Comparison of ENCODE assay signal across 16 cellular contexts in genomic region chr2:23411752-23412431, GRCh38. TPM values are rescaled to one million over a fixed set of nuclear protein-coding genes. Genes with fewer than 3 reads are reported as not detected.
DNase-seq lines count a peak whose midpoint lies in the region; ATAC-seq and TF ChIP-seq lines count a peak whose summit lies in the region.
"Had no signal": no experiment of that assay in that cellular context is flagged by ENCODE, and none has a peak within 500 bp of the region (broad histone marks: within the 10 kb centered on the region; RNA-seq: fewer than 3 reads in every experiment).

No MANE protein-coding gene starts in this region.

- no peaks in the 10 kb centered on the region for H3K27me3 ChIP-seq in lower lobe of right lung (ENCODE audit: low read depth)
- H3K27me3 ChIP-seq in endodermal cell (ENCODE audit: control insufficient read depth, insufficient read depth, low read length, poor library complexity, severe bottlenecking), result no peaks in the 10 kb centered on the region

- H3K4me1 ChIP-seq in lower lobe of right lung (no peaks in the 10 kb centered on the region), endodermal cell (ENCODE audit: control insufficient read depth, insufficient read depth, low read length) (no peaks in the 10 kb centered on the region)

- H3K36me3 Mint-ChIP-seq in activated CD4-positive, alpha-beta T cell treated with anti-CD3 and anti-CD28 coated beads, Interleukin-2, amount 10 ng/mL, durations not matched to agents 7 days and 5 days (ENCODE audit: low read depth), result no peaks in the 10 kb centered on the region
- H3K36me3 Mint-ChIP-seq in endodermal cell (ENCODE audit: low read depth), result no peaks in the 10 kb centered on the region
- H3K36me3 Mint-ChIP-seq: natural killer cell treated with Interleukin-12 subunit alpha and Interleukin-12 subunit beta and Interleukin-15 and Interleukin-18, amount 100 ng/mL, for 72 hours; stimulated activated memory B cell treated with anti-CD40 and anti-IgM and Interleukin-4, amounts not matched to agents 10 μg/mL and 1 μg/mL and 100 μg/mL, for 72 hours had no signal

- ATAC-seq in lower lobe of right lung (peak; percentile 57 to 68), GM21526 (IDR thresholded peaks at IDR 0.05; ENCODE audit: low FRiP score, unreplicated experiment) (no peak)
- ATAC-seq: activated CD4-positive, alpha-beta T cell treated with anti-CD3 and anti-CD28 coated beads for 36 hours; natural killer cell treated with Interleukin-12 subunit alpha and Interleukin-12 subunit beta and Interleukin-15 and Interleukin-18, amount 100 ng/mL, for 72 hours; stimulated activated memory B cell treated with anti-CD40 and anti-IgM and Interleukin-4, amounts not matched to agents 10 μg/mL and 1 μg/mL and 100 μg/mL, for 72 hours had no signal

- H3K9me3 Mint-ChIP-seq in activated CD4-positive, alpha-beta T cell treated with anti-CD3 and anti-CD28 coated beads, Interleukin-2, amount 10 ng/mL, durations not matched to agents 7 days and 5 days, result no peaks in the 10 kb centered on the region
- H3K9me3 Mint-ChIP-seq in endodermal cell, result no peaks in the 10 kb centered on the region
- H3K9me3 Mint-ChIP-seq: natural killer cell treated with Interleukin-12 subunit alpha and Interleukin-12 subunit beta and Interleukin-15 and Interleukin-18, amount 100 ng/mL, for 72 hours; stimulated activated memory B cell treated with anti-CD40 and anti-IgM and Interleukin-4, amounts not matched to agents 10 μg/mL and 1 μg/mL and 100 μg/mL, for 72 hours had no signal

- H3K4me3 Mint-ChIP-seq in activated CD4-positive, alpha-beta T cell treated with anti-CD3 and anti-CD28 coated beads, Interleukin-2, amount 10 ng/mL, durations not matched to agents 7 days and 5 days, result no peak overlapping the region
- H3K4me3 Mint-ChIP-seq in endodermal cell, result no peak overlapping the region
- H3K4me3 Mint-ChIP-seq: activated CD4-positive, alpha-beta T cell treated with anti-CD3 and anti-CD28 coated beads for 36 hours; B cell; H9; natural killer cell treated with Interleukin-12 subunit alpha and Interleukin-12 subunit beta and Interleukin-15 and Interleukin-18, amount 100 ng/mL, for 72 hours; stimulated activated memory B cell treated with anti-CD40 and anti-IgM and Interleukin-4, amounts not matched to agents 10 μg/mL and 1 μg/mL and 100 μg/mL, for 72 hours had no signal

- TF ChIP-seq CTCF in lower lobe of right lung (IDR thresholded peaks at IDR 0.05) (no peak), endodermal cell (conservative IDR thresholded peaks at IDR 0.05) (no peak)

- 92 to 96% methylated on average over 2 to 9 of the region's 9 CpGs for WGBS in endodermal cell (ENCODE audit: insufficient coverage in 1 of 2, insufficient read length in 1 of 2), 2 experiments

- H3K27ac ChIP-seq in lower lobe of right lung, result no peak overlapping the region
- no peak overlapping the region for H3K27ac ChIP-seq in endodermal cell (ENCODE audit: low read depth, low read length)

- H3K9ac ChIP-seq in endodermal cell (ENCODE audit: extremely low read depth, low read length, poor library complexity, severe bottlenecking), result no peak overlapping the region

- no peaks in the 10 kb centered on the region for H3K4me1 Mint-ChIP-seq in activated CD4-positive, alpha-beta T cell treated with anti-CD3 and anti-CD28 coated beads, Interleukin-2, amount 10 ng/mL, durations not matched to agents 7 days and 5 days
- peaks cover 4% of the 10 kb centered on the region for H3K4me1 Mint-ChIP-seq in endodermal cell
- H3K4me1 Mint-ChIP-seq: activated CD4-positive, alpha-beta T cell treated with anti-CD3 and anti-CD28 coated beads for 36 hours; B cell; stimulated activated memory B cell treated with anti-CD40 and anti-IgM and Interleukin-4, amounts not matched to agents 10 μg/mL and 1 μg/mL and 100 μg/mL, for 72 hours had no signal

- H3K27me3 Mint-ChIP-seq in activated CD4-positive, alpha-beta T cell treated with anti-CD3 and anti-CD28 coated beads, Interleukin-2, amount 10 ng/mL, durations not matched to agents 7 days and 5 days, result peaks cover 4% of the 10 kb centered on the region
- H3K27me3 Mint-ChIP-seq in endodermal cell (ENCODE audit: insufficient read depth), result no peaks in the 10 kb centered on the region
- H3K27me3 Mint-ChIP-seq: activated CD4-positive, alpha-beta T cell treated with anti-CD3 and anti-CD28 coated beads for 36 hours; B cell; stimulated activated memory B cell treated with anti-CD40 and anti-IgM and Interleukin-4, amounts not matched to agents 10 μg/mL and 1 μg/mL and 100 μg/mL, for 72 hours had no signal

- H3K9me3 ChIP-seq in lower lobe of right lung (no peaks in the 10 kb centered on the region), endodermal cell (ENCODE audit: control insufficient read depth, low read length) (no peaks in the 10 kb centered on the region)

- CTCF ChIA-PET in activated CD4-positive, alpha-beta T cell treated with anti-CD3 and anti-CD28 coated beads, Interleukin-2, amount 10 ng/mL, durations not matched to agents 7 days and 5 days (lab: Charles Lee), result interaction anchor here (0.9 kb wide), 1 partner anchor 8 kb away, joined by 3 read pairs; no protein-coding TSS in a partner anchor

- no peaks in the 10 kb centered on the region for H3K36me3 ChIP-seq in lower lobe of right lung
- no peaks in the 10 kb centered on the region for H3K36me3 ChIP-seq in endodermal cell (ENCODE audit: control insufficient read depth, insufficient read depth, low read length)

- H3K4me3 ChIP-seq in lower lobe of right lung, result no peak overlapping the region
- H3K4me3 ChIP-seq in endodermal cell (ENCODE audit: low read length), result no peak overlapping the region

- POLR2A ChIA-PET in activated CD4-positive, alpha-beta T cell treated with anti-CD3 and anti-CD28 coated beads, Interleukin-2, amount 10 ng/mL, durations not matched to agents 7 days and 5 days (lab: Charles Lee), result no interaction called here

- DNase-seq in AG08395 (ENCODE audit: low spot score) (peak; percentile 85), M059J (ENCODE audit: low read depth) (peak; percentile 76), dedifferentiated amniotic fluid mesenchymal stem cell (ENCODE audit: extremely low spot score) (peak; percentile 84), lower lobe of right lung (no peak), iPS-NIHi11 (ENCODE audit: low spot score) (no peak), endodermal cell (no peak)
- DNase-seq in activated CD4-positive, alpha-beta T cell treated with anti-CD3 and anti-CD28 coated beads, Interleukin-2, amount 10 ng/mL, durations not matched to agents 7 days and 5 days, result no peak
- DNase-seq: activated CD4-positive, alpha-beta T cell treated with anti-CD3 and anti-CD28 coated beads for 36 hours; activated gamma-delta T cell; H9; NCI-H2227 treated with DMSO at 0.1 percent for 48 hours; SHP77 treated with DMSO at 0.1 percent for 48 hours had no signal

- intact Hi-C loops in lower lobe of right lung (cut with DNase I), result no loop called here

- no peak overlapping the region for H3K27ac Mint-ChIP-seq in activated CD4-positive, alpha-beta T cell treated with anti-CD3 and anti-CD28 coated beads, Interleukin-2, amount 10 ng/mL, durations not matched to agents 7 days and 5 days
- H3K27ac Mint-ChIP-seq in endodermal cell, result no peak overlapping the region
- H3K27ac Mint-ChIP-seq: activated CD4-positive, alpha-beta T cell treated with anti-CD3 and anti-CD28 coated beads for 36 hours; B cell; H9; natural killer cell treated with Interleukin-12 subunit alpha and Interleukin-12 subunit beta and Interleukin-15 and Interleukin-18, amount 100 ng/mL, for 72 hours; stimulated activated memory B cell treated with anti-CD40 and anti-IgM and Interleukin-4, amounts not matched to agents 10 μg/mL and 1 μg/mL and 100 μg/mL, for 72 hours had no signal

RNA-seq across cellular contexts. Expression of gene KLHL29, which starts 26.9 kb away (rescaled TPM):
- 0.67 and 0.71 TPM in 2 replicates for total RNA-seq in M059J (2014; rRNA removed; shearing (Covaris generic))
- total RNA-seq in lower lobe of right lung (12.9 TPM), endodermal cell (1 to 10 TPM; 1.0 to 2.4 TPM)
- 1 to 10 TPM; 2.9 to 3.5 TPM for total RNA-seq in activated CD4-positive, alpha-beta T cell treated with anti-CD3 and anti-CD28 coated beads, Interleukin-2, amount 10 ng/mL, durations not matched to agents 7 days and 5 days
- polyA plus RNA-seq in endodermal cell (2013, experiment 1 of 2), result 5.7 TPM
- 4.6 TPM for polyA plus RNA-seq in endodermal cell (2013, experiment 2 of 2)

Comparison
In these comparisons a context has a peak if more than half of its experiments do, and no peak if none do; other contexts are left out.
1. DNase-seq: peak in AG08395 (single experiment), M059J (single experiment) and dedifferentiated amniotic fluid mesenchymal stem cell (single experiment); none in lower lobe of right lung (single experiment), iPS-NIHi11 (single experiment), activated CD4-positive, alpha-beta T cell treated with anti-CD3 and anti-CD28 coated beads, Interleukin-2, amount 10 ng/mL, durations not matched to agents 7 days and 5 days (single experiment) and endodermal cell (single experiment).